ENCODE assay signal across 13 cellular contexts in genomic region chr17:52419256-52419655, GRCh38.
DNase-seq lines count a peak whose midpoint lies in the region; TF ChIP-seq lines count a peak whose summit lies in the region.
"Had no signal": no experiment of that assay in that cellular context is flagged by ENCODE, and none has a peak within 500 bp of the region (broad histone marks: within the 10 kb centered on the region; RNA-seq: fewer than 3 reads in every experiment).

No MANE protein-coding gene starts in this region.

- no peaks in the 10 kb centered on the region for H3K79me2 ChIP-seq in MM.1S (ENCODE audit: low read length)

- intact Hi-C loops in stomach (cut with DNase I; ENCODE audit: low total_unique reads), result no loop called here

- no peaks in the 10 kb centered on the region for H3F3A ChIP-seq in MM.1S (ENCODE audit: insufficient read depth, low read length)

- H3K4me3 ChIP-seq in LNCaP clone FGC (ENCODE audit: low read depth, low read length) (no peak overlapping the region), stomach (no peak overlapping the region), MM.1S (ENCODE audit: low read length) (no peak overlapping the region), HAP-1 (no peak overlapping the region)
- H3K4me3 ChIP-seq: mucosa of descending colon, PC-9, skin epidermis, thyroid gland had no signal

- DNase-seq in LNCaP clone FGC (ENCODE audit: low read depth) (peak; percentile 99), NCI-H345 treated with DMSO at 0.1 percent for 48 hours (lab: John Stamatoyannopoulos, UW; ENCODE audit: unreplicated experiment) (peak; percentile 77), cerebellar cortex (ENCODE audit: low spot score) (peak; percentile 2), stomach (peak; percentile 89), MM.1S (no peak), HAP-1 (ENCODE audit: low spot score in 2 of 2) (no peak), RKO (ENCODE audit: low spot score) (no peak)
- DNase-seq: mucosa of descending colon, NCI-H2227 treated with DMSO at 0.1 percent for 48 hours, PC-9, SW 1271, thyroid gland had no signal

- H3K27ac ChIP-seq in stomach (no peak overlapping the region), MM.1S (ENCODE audit: low read length) (no peak overlapping the region)
- H3K27ac ChIP-seq: PC-9, skin epidermis, thyroid gland had no signal

- TF ChIP-seq CTCF in LNCaP clone FGC (IDR thresholded peaks at IDR 0.05; ENCODE audit: control insufficient read depth, extremely low read depth, insufficient read depth), result no peak
- TF ChIP-seq CTCF in stomach (IDR thresholded peaks at IDR 0.05), result no peak
- TF ChIP-seq CTCF in MM.1S (IDR thresholded peaks at IDR 0.05; ENCODE audit: low read length), result no peak

- H3K9ac ChIP-seq in MM.1S (ENCODE audit: low read length), result no peak overlapping the region

- H4K20me1 ChIP-seq in MM.1S (ENCODE audit: insufficient read depth, low read length), result no peaks in the 10 kb centered on the region

- TF ChIP-seq POLR2A in stomach (IDR thresholded peaks at IDR 0.05), result no peak

- H3K27me3 ChIP-seq in stomach (no peaks in the 10 kb centered on the region), MM.1S (replicated peaks; ENCODE audit: insufficient read depth, low read length) (no peaks in the 10 kb centered on the region), HAP-1 (ENCODE audit: low read depth) (no peaks in the 10 kb centered on the region)
- H3K27me3 ChIP-seq: thyroid gland had no signal

- no peak for TF ChIP-seq EP300 in stomach (IDR thresholded peaks at IDR 0.05)

- H3K9me2 ChIP-seq in MM.1S (replicated peaks; ENCODE audit: insufficient read depth, low read length), result no peaks in the 10 kb centered on the region

- H3K36me3 ChIP-seq in stomach (no peaks in the 10 kb centered on the region), MM.1S (replicated peaks; ENCODE audit: insufficient read depth, low read length) (no peaks in the 10 kb centered on the region), HAP-1 (replicated peaks) (no peaks in the 10 kb centered on the region)
- H3K36me3 ChIP-seq: thyroid gland had no signal

- no peak overlapping the region for H3K4me2 ChIP-seq in MM.1S (ENCODE audit: low read depth, low read length)
- H3K4me2 ChIP-seq: PC-9 had no signal

- in situ Hi-C loops in HAP-1 (cut with MboI; ENCODE audit: low sequenced_read_pairs), result no loop called here

- peaks cover 0 to 16% (median 9%) of the 10 kb centered on the region in 4 donors for H3K4me1 ChIP-seq in stomach
- H3K4me1 ChIP-seq in MM.1S (ENCODE audit: low read length), result no peaks in the 10 kb centered on the region
- H3K4me1 ChIP-seq in HAP-1, result no peaks in the 10 kb centered on the region
- H3K4me1 ChIP-seq: thyroid gland had no signal

- H3K9me3 ChIP-seq in stomach (peaks cover 0 to 3% (median 0%) of the 10 kb centered on the region in 4 donors), MM.1S (replicated peaks; ENCODE audit: insufficient read depth, low read length) (no peaks in the 10 kb centered on the region), HAP-1 (no peaks in the 10 kb centered on the region)
- H3K9me3 ChIP-seq: mucosa of descending colon, thyroid gland had no signal

- 18 to 39% (median 24%) methylated on average over 3 of the region's 3 CpGs for WGBS in stomach, 5 donors

- H2AFZ ChIP-seq in MM.1S (ENCODE audit: low read length), result no peak overlapping the region
- H2AFZ ChIP-seq: PC-9 had no signal

Comparison
In these comparisons a context has a peak if more than half of its experiments do, and no peak if none do; other contexts are left out.
1. DNase-seq: peak in LNCaP clone FGC (single experiment), NCI-H345 treated with DMSO at 0.1 percent for 48 hours (single experiment), cerebellar cortex (single experiment) and stomach (single experiment); none in MM.1S (single experiment), HAP-1 (0 of 2) and RKO (single experiment).